Comparison of ENCODE assay signal across 11 cellular contexts in genomic region chr1:30966690-30967369, GRCh38. TPM values are rescaled to one million over a fixed set of nuclear protein-coding genes. Genes with fewer than 3 reads are reported as not detected.
A peak's percentile ranks its signal among the peaks of the same experiment; 100 is the strongest.
DNase-seq lines count a peak whose midpoint lies in the region; ATAC-seq, FAIRE-seq and TF ChIP-seq lines count a peak whose summit lies in the region.
"Had no signal": no experiment of that assay in that cellular context is flagged by ENCODE, and none has a peak within 500 bp of the region (broad histone marks: within the 10 kb centered on the region; RNA-seq: fewer than 3 reads in every experiment).

No MANE protein-coding gene starts in this region.

- no peak for FAIRE-seq in GM12892 (lab: Jason Lieb, UNC)

- H3K27ac Mint-ChIP-seq in mesothelial cell of epicardium: peak overlapping the region; percentile 97

- no peaks in the 10 kb centered on the region for H3K27me3 ChIP-seq in HAP-1 (ENCODE audit: low read depth)
- H3K27me3 ChIP-seq: testis had no signal

- peak overlapping the region; percentile 20 for H3K4me3 Mint-ChIP-seq in mesothelial cell of epicardium
- H3K4me3 Mint-ChIP-seq: activated T-cell treated with anti-CD3 and anti-CD28 coated beads, Interleukin-2, amount 50 U/mL, for 72 hours; naive B cell had no signal

- TF ChIP-seq CTCF in astrocyte of the spinal cord (IDR thresholded peaks at IDR 0.05; ENCODE audit: low read depth, low read length) (no peak), mesothelial cell of epicardium (IDR thresholded peaks at IDR 0.05; ENCODE audit: unreplicated experiment) (no peak)

- no peaks in the 10 kb centered on the region for H3K4me1 ChIP-seq in HAP-1

- peaks cover 59% of the 10 kb centered on the region for H3K36me3 Mint-ChIP-seq in mesothelial cell of epicardium

- H3K9me3 Mint-ChIP-seq in mesothelial cell of epicardium: no peaks in the 10 kb centered on the region
- H3K9me3 Mint-ChIP-seq: activated T-cell treated with anti-CD3 and anti-CD28 coated beads, Interleukin-2, amount 50 U/mL, for 72 hours; naive B cell had no signal

- no peak for ATAC-seq in GM18858 (IDR thresholded peaks at IDR 0.05; ENCODE audit: unreplicated experiment)
- ATAC-seq in HG03135 (IDR thresholded peaks at IDR 0.05; ENCODE audit: unreplicated experiment): no peak
- ATAC-seq: activated T-cell treated with anti-CD3 and anti-CD28 coated beads, Interleukin-2, amount 50 U/mL, for 72 hours had no signal

- TF ChIP-seq POLR2A in GM12892 (IDR thresholded peaks at IDR 0.05; ENCODE audit: low read depth, low read length): no peak

- peak; percentile 47 for DNase-seq in D341Med (ENCODE audit: low spot score)
- peak; percentile 35 to 96 (median 77) for DNase-seq in NCI-H1417 (lab: John Stamatoyannopoulos, UW)
- peak; percentile 74 for DNase-seq in astrocyte of the spinal cord (ENCODE audit: low read depth, low spot score)
- DNase-seq in mesothelial cell of epicardium (ENCODE audit: low spot score in 2 of 2, unreplicated experiment in 2 of 2): no peak
- DNase-seq in GM12892 (ENCODE audit: insufficient read length): no peak
- DNase-seq in HAP-1 (ENCODE audit: low spot score in 2 of 2): no peak
- DNase-seq: activated T-cell treated with anti-CD3 and anti-CD28 coated beads, Interleukin-2, amount 50 U/mL, for 72 hours; naive B cell; testis had no signal

- peaks cover 92% of the 10 kb centered on the region for H3K36me3 ChIP-seq in HAP-1 (replicated peaks)

- H3K4me1 Mint-ChIP-seq in mesothelial cell of epicardium: peaks cover 76% of the 10 kb centered on the region

- no peak overlapping the region for H3K4me3 ChIP-seq in astrocyte of the spinal cord (ENCODE audit: low read depth, low read length)
- H3K4me3 ChIP-seq in HAP-1: no peak overlapping the region
- H3K4me3 ChIP-seq: testis had no signal

- H3K27me3 Mint-ChIP-seq in mesothelial cell of epicardium (ENCODE audit: low read depth): no peaks in the 10 kb centered on the region
- H3K27me3 Mint-ChIP-seq: naive B cell had no signal

- in situ Hi-C loops in astrocyte of the spinal cord (cut with HindIII; ENCODE audit: low sequenced_read_pairs): no loop called here
- in situ Hi-C loops in HAP-1 (cut with MboI; ENCODE audit: low sequenced_read_pairs): no loop called here

- no peaks in the 10 kb centered on the region for H3K9me3 ChIP-seq in HAP-1
- H3K9me3 ChIP-seq: testis had no signal

RNA-seq across cellular contexts. Expression of gene SDC3, which starts 58.3 kb away (rescaled TPM):
- 43.2 to 46.7 TPM (median 43.3 TPM) in 3 replicates for total RNA-seq in mesothelial cell of epicardium
- polyA plus RNA-seq in GM12892 (2012; ENCODE audit: missing spikeins): 0.28 TPM

Comparison
In these comparisons a context has a peak if more than half of its experiments do, and no peak if none do; other contexts are left out.
1. DNase-seq: peak in D341Med (single experiment), NCI-H1417 (3 of 3) and astrocyte of the spinal cord (single experiment); none in mesothelial cell of epicardium (0 of 2), GM12892 (single experiment) and HAP-1 (0 of 2).